15 cellular contexts compared by ENCODE assay signal in the genomic region with DNA sequence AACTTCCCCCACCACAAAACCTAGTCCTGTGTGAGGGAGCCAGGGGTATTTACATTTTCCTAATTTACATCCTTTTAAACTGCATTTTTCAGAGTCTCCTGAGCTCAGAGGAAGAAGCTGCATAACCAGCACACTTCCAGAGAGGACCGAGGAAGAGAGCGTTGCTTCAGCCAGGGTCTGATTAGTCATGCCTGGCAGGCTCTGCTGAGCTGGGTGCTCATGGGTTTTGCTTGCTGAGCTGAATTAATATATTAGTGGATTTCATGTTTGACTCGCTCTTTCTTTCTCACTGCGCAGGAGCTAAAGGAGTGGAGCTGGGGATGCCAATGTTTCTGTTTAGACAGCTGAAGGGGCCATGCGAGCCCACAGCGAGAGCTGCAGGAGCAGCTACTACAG.
A peak's percentile ranks its signal among the peaks of the same experiment; 100 is the strongest.
DNase-seq lines count a peak whose midpoint lies in the region; ATAC-seq lines count a peak whose summit lies in the region.
"Had no signal": no experiment of that assay in that cellular context is flagged by ENCODE, and none has a peak within 500 bp of the region (broad histone marks: within the 10 kb centered on the region; RNA-seq: fewer than 3 reads in every experiment).

No MANE protein-coding gene starts in this region.

- H3K4me1 ChIP-seq in GM23248 (ENCODE audit: insufficient read depth) (peaks cover 33% of the 10 kb centered on the region), adipocyte (ENCODE audit: control insufficient read depth, insufficient read depth, low read length) (peaks cover 32% of the 10 kb centered on the region)

- ATAC-seq in GM18511 (IDR thresholded peaks at IDR 0.05; ENCODE audit: unreplicated experiment) = no peak
- no peak for ATAC-seq in HG03342 (IDR thresholded peaks at IDR 0.05; ENCODE audit: unreplicated experiment)
- ATAC-seq: activated T-cell treated with anti-CD3 and anti-CD28 coated beads, Interleukin-2, amount 50 U/mL, for 72 hours had no signal

- H3K36me3 ChIP-seq in GM23248 (ENCODE audit: low read depth) = no peaks in the 10 kb centered on the region
- H3K36me3 ChIP-seq in adipocyte (ENCODE audit: control insufficient read depth, insufficient read depth, low read length, severe bottlenecking) = no peaks in the 10 kb centered on the region
- H3K36me3 ChIP-seq: tibial nerve had no signal

- no peaks in the 10 kb centered on the region for H4K20me1 ChIP-seq in GM23248 (ENCODE audit: insufficient read depth)

- H3K9me2 ChIP-seq in GM23248 (ENCODE audit: insufficient read depth) = no peaks in the 10 kb centered on the region

- in situ Hi-C loops in GM23248 (cut with MboI) = no loop called here

- peak overlapping the region; percentile 67 for H3K4me2 ChIP-seq in GM23248 (ENCODE audit: unreplicated experiment)

- peak; percentile 87 for DNase-seq in GM23248
- DNase-seq in adipocyte (ENCODE audit: low read depth) = peak; percentile 74
- peak; percentile 24 for DNase-seq in globus pallidus (ENCODE audit: low spot score)
- DNase-seq in renal cortical epithelial cell (ENCODE audit: low read depth) = peak; percentile 59
- DNase-seq in NCI-H187 (lab: John Stamatoyannopoulos, UW) = no peak
- DNase-seq in activated gamma-delta T cell treated with Interleukin-2 at 50 U/mL for 16 hours = no peak
- DNase-seq: activated T-cell treated with anti-CD3 and anti-CD28 coated beads, Interleukin-2, amount 50 U/mL, for 72 hours; Calu3; mammary epithelial cell; NCI-H446; stimulated activated CD4-positive, alpha-beta T cell treated with anti-CD3 and anti-CD28 coated beads, Interleukin-4, amount 100 ng/mL, for 1 hour; T-helper 2 cell had no signal

- peaks cover 28% of the 10 kb centered on the region for H3F3A ChIP-seq in GM23248 (ENCODE audit: insufficient read depth)

- peak overlapping the region; percentile 70 for H3K27ac ChIP-seq in GM23248
- H3K27ac ChIP-seq: tibial nerve had no signal

- no peaks in the 10 kb centered on the region for H3K79me2 ChIP-seq in GM23248 (ENCODE audit: insufficient read depth)

- H3K4me3 ChIP-seq in GM23248 (peak overlapping the region; percentile 52), adipocyte (ENCODE audit: low read length) (peak overlapping the region; percentile 61)

- H3K9me3 ChIP-seq in GM23248 (ENCODE audit: low read depth) = no peaks in the 10 kb centered on the region
- no peaks in the 10 kb centered on the region for H3K9me3 ChIP-seq in adipocyte (ENCODE audit: control insufficient read depth, low read length)
- H3K9me3 ChIP-seq: tibial nerve had no signal

- H2AFZ ChIP-seq in GM23248 = peak overlapping the region; percentile 59; the same call in 1 of the 2 replicates

- H3K27me3 ChIP-seq in GM23248 (replicated peaks; ENCODE audit: insufficient read depth) = no peaks in the 10 kb centered on the region
- no peaks in the 10 kb centered on the region for H3K27me3 ChIP-seq in adipocyte (replicated peaks; ENCODE audit: control insufficient read depth, insufficient read depth, low read length)
- H3K27me3 ChIP-seq: tibial nerve had no signal

- H3K9ac ChIP-seq in GM23248 = peak overlapping the region; percentile 41; the same call in 1 of the 2 replicates
- H3K9ac ChIP-seq in adipocyte (ENCODE audit: low read length) = no peak overlapping the region

- WGBS in GM23248 (ENCODE audit: low coverage in 1 of 2, low lambda C conversion rate in 2 of 2, missing lambda C conversion rate in 2 of 2), 2 experiments = 4 to 9% methylated on average over 6 of the region's 6 CpGs

Comparison
In these comparisons a context has a peak if more than half of its experiments do, and no peak if none do; other contexts are left out.
1. DNase-seq: peak in GM23248 (single experiment), adipocyte (single experiment), globus pallidus (single experiment) and renal cortical epithelial cell (single experiment); none in NCI-H187 (0 of 2) and activated gamma-delta T cell treated with Interleukin-2 at 50 U/mL for 16 hours (single experiment).